ENCODE assay signal across 8 cellular contexts in the genomic region with DNA sequence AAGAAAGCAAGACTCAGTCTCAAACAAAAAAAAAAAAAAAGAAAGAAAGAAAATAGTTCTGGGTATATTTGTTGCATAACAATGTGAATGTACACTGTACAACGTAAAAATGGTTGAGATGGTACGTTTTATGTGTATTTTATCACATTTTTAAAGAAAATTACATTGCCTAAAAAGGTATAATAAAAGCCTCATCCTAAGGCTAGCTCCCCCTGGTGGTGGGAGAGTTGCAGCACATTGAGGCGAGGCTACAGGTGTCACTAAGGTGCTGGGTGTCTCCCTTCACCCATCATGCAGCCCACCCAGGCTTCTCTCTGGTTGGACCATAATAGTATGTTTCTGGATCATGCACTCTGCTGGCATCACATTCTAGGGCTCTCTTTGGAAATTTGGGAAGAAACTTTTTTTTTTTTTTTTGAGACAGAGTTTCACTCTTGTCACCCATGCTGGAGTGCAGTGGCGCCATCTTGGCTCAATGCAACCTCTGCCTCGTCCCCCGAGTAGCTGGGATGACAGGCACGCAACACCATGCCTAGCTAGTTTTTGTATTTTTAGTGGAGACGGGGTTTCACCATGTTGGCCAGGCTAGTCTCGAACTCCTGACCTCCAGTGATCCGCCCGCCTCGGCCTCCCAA. TPM values are rescaled to one million over a fixed set of nuclear protein-coding genes. Genes with fewer than 3 reads are reported as not detected.
DNase-seq lines count a peak whose midpoint lies in the region; ATAC-seq, FAIRE-seq and TF ChIP-seq lines count a peak whose summit lies in the region.

No MANE protein-coding gene starts in this region.

- CTCF ChIA-PET in AG04450 (lab: Charles Lee) = interaction anchor here (0.6 to 2.6 kb wide), 24 partner anchors 8 to 297 kb away, joined by 3 to 16 read pairs (median 4); partner anchors contain the start of gene INTS14
- CTCF ChIA-PET in PC-3 (lab: Charles Lee) = interaction anchor here (0.7 kb wide), 1 partner anchor 12 kb away, joined by 10 read pairs; the partner anchor contains the start of gene RAB11A

- no peaks in the 10 kb centered on the region for H4K20me1 ChIP-seq in PC-3 (ENCODE audit: low read length)

- no peaks in the 10 kb centered on the region for H3K27me3 Mint-ChIP-seq in activated T-cell treated with anti-CD3 and anti-CD28 coated beads, Interleukin-2, amount 50 U/mL, for 72 hours (ENCODE audit: low read depth)

- no peaks in the 10 kb centered on the region for H3K36me3 Mint-ChIP-seq in activated T-cell treated with anti-CD3 and anti-CD28 coated beads, Interleukin-2, amount 50 U/mL, for 72 hours (ENCODE audit: insufficient read depth in 2 of 2)

- FAIRE-seq in GM12891 (lab: Jason Lieb, UNC) = peak; percentile 54

- H3K27me3 ChIP-seq in AG04450 (ENCODE audit: control insufficient read depth, insufficient read depth, low read length) (peaks cover 7% of the 10 kb centered on the region), PC-3 (ENCODE audit: low read length) (no peaks in the 10 kb centered on the region), gastroesophageal sphincter (no peaks in the 10 kb centered on the region), psoas muscle (ENCODE audit: insufficient read depth in 3 of 3, low read length in 2 of 3) (no peaks in the 10 kb centered on the region)

- no peak overlapping the region for H3K27ac ChIP-seq in AG04450 (ENCODE audit: low read depth, low read length)
- no peak overlapping the region for H3K27ac ChIP-seq in PC-3 (ENCODE audit: low read length)
- H3K27ac ChIP-seq in gastroesophageal sphincter = no peak overlapping the region
- H3K27ac ChIP-seq in psoas muscle = peak overlapping the region; percentile 89

- POLR2A ChIA-PET in AG04450 (lab: Yijun Ruan, JAX) (interaction anchor here (0.7 kb wide), 1 partner anchor 224 kb away, joined by 4 read pairs; no protein-coding TSS in a partner anchor), PC-3 (lab: Charles Lee; ENCODE audit: unreplicated experiment) (no interaction called here)

- H3K9ac ChIP-seq in PC-3 (ENCODE audit: low read length) = no peak overlapping the region

- ATAC-seq in PC-3 = peak; percentile 35; the same call in 1 of the 2 replicates
- ATAC-seq in activated T-cell treated with anti-CD3 and anti-CD28 coated beads, Interleukin-2, amount 50 U/mL, for 72 hours (replicated peaks in 1 of 2) = peak; percentile 80
- no peak for ATAC-seq in gastroesophageal sphincter
- peak in 3 of 4 donors; percentile 54 to 69 (median 64) for ATAC-seq in psoas muscle

- no peaks in the 10 kb centered on the region for H3F3A ChIP-seq in PC-3 (ENCODE audit: low read length, unreplicated experiment)

- no peak overlapping the region for H3K4me3 Mint-ChIP-seq in activated T-cell treated with anti-CD3 and anti-CD28 coated beads, Interleukin-2, amount 50 U/mL, for 72 hours

- H3K79me2 ChIP-seq in PC-3 (ENCODE audit: low read length) = no peaks in the 10 kb centered on the region

- H3K4me3 ChIP-seq in AG04450 (ENCODE audit: low read depth, low read length) = no peak overlapping the region
- H3K4me3 ChIP-seq in PC-3 (ENCODE audit: low read length) = no peak overlapping the region
- no peak overlapping the region for H3K4me3 ChIP-seq in gastroesophageal sphincter
- H3K4me3 ChIP-seq in psoas muscle = no peak overlapping the region

- no peak overlapping the region for H2AFZ ChIP-seq in PC-3 (ENCODE audit: low read length)

- TF ChIP-seq EP300 in gastroesophageal sphincter (IDR thresholded peaks at IDR 0.05) = no peak

- TF ChIP-seq POLR2A in GM12891 (IDR thresholded peaks at IDR 0.05; ENCODE audit: low read depth, low read length) = no peak
- no peak for TF ChIP-seq POLR2A in gastroesophageal sphincter (IDR thresholded peaks at IDR 0.05)

- H3K9me3 ChIP-seq in AG04450 (ENCODE audit: control insufficient read depth, insufficient read depth, low read length) (no peaks in the 10 kb centered on the region), PC-3 (ENCODE audit: low read length) (no peaks in the 10 kb centered on the region), gastroesophageal sphincter (no peaks in the 10 kb centered on the region), psoas muscle (no peaks in the 10 kb centered on the region)

- BruUV-seq in PC-3 (replicated peaks; lab: Mats Ljungman, UMichigan) = no TSS peak

- peak; percentile 86 for TF ChIP-seq CTCF in AG04450 (IDR thresholded peaks at IDR 0.05; ENCODE audit: low read depth, low read length)
- TF ChIP-seq CTCF in PC-3 (conservative IDR thresholded peaks at IDR 0.05; ENCODE audit: low read depth, low read length) = peak; percentile 81
- peak; percentile 61 to 88 (median 73) for TF ChIP-seq CTCF in gastroesophageal sphincter (IDR thresholded peaks at IDR 0.05)
- peak; percentile 64 for TF ChIP-seq CTCF in psoas muscle (IDR thresholded peaks at IDR 0.05)

- peaks cover 15% of the 10 kb centered on the region for H3K4me1 Mint-ChIP-seq in activated T-cell treated with anti-CD3 and anti-CD28 coated beads, Interleukin-2, amount 50 U/mL, for 72 hours (ENCODE audit: low read depth)

- H3K36me3 ChIP-seq in PC-3 (ENCODE audit: low read depth, low read length) = no peaks in the 10 kb centered on the region
- no peaks in the 10 kb centered on the region for H3K36me3 ChIP-seq in gastroesophageal sphincter
- H3K36me3 ChIP-seq in psoas muscle (ENCODE audit: insufficient read depth in 1 of 2, low read depth in 1 of 2) = no peaks in the 10 kb centered on the region

- whole genome bisulfite sequencing in gastroesophageal sphincter (ENCODE audit: low coverage in 1 of 2), 2 donors = 56 to 57% methylated on average over 6 to 7 of the region's 12 CpGs
- WGBS in psoas muscle, 3 donors = 64 to 74% (median 72%) methylated on average over 12 of the region's 12 CpGs

- H3K9me3 Mint-ChIP-seq in activated T-cell treated with anti-CD3 and anti-CD28 coated beads, Interleukin-2, amount 50 U/mL, for 72 hours = no peaks in the 10 kb centered on the region

- no peak for DNase-seq in AG04450 (ENCODE audit: low read depth, low spot score)
- no peak for DNase-seq in GM12891 (ENCODE audit: insufficient read length, low spot score)
- peak; percentile 71 for DNase-seq in PC-3
- DNase-seq in activated T-cell treated with anti-CD3 and anti-CD28 coated beads, Interleukin-2, amount 50 U/mL, for 72 hours = peak; percentile 84
- peak; percentile 56 to 68 for DNase-seq in psoas muscle
- no peak for DNase-seq in NCI-H2107 treated with DMSO at 0.1 percent for 48 hours (lab: John Stamatoyannopoulos, UW; ENCODE audit: unreplicated experiment)
- no peak for DNase-seq in kidney glomerular epithelial cell (lab: John Stamatoyannopoulos, UW)

- no peaks in the 10 kb centered on the region for H3K9me2 ChIP-seq in PC-3 (replicated peaks; ENCODE audit: low read length)

- H3K4me1 ChIP-seq in PC-3 (ENCODE audit: insufficient read depth, low read length) (peaks cover 9% of the 10 kb centered on the region; the same call in 1 of the 2 replicates), gastroesophageal sphincter (no peaks in the 10 kb centered on the region), psoas muscle (peaks cover 16% of the 10 kb centered on the region)

- no peak overlapping the region for H3K4me2 ChIP-seq in PC-3 (ENCODE audit: low read length)

- no peak overlapping the region for H3K27ac Mint-ChIP-seq in activated T-cell treated with anti-CD3 and anti-CD28 coated beads, Interleukin-2, amount 50 U/mL, for 72 hours

- intact Hi-C loops in PC-3 (cut with micrococcal nuclease) = no loop called here
- intact Hi-C loops in psoas muscle (cut with DNase I) = loop anchor here in 1 of 2 donors (2.0 kb wide), 1 partner anchor 24 kb away; no protein-coding TSS in a partner anchor

TF ChIP-seq in GM12891, 5 proteins besides CTCF, POLR2A, EP300 and RAD21:
- no peak for TF ChIP-seq PAX5 (IDR thresholded peaks at IDR 0.05; ENCODE audit: insufficient read depth, low read length, severe bottlenecking)
- TF ChIP-seq POU2F2 (IDR thresholded peaks at IDR 0.05; ENCODE audit: low read depth, low read length) = no peak
- TF ChIP-seq TAF1 (IDR thresholded peaks at IDR 0.05; ENCODE audit: low read depth, low read length) = no peak
- TF ChIP-seq POLR2AphosphoS5 (IDR thresholded peaks at IDR 0.05; ENCODE audit: low read depth, low read length) = no peak
- TF ChIP-seq SPI1 (IDR thresholded peaks at IDR 0.05; ENCODE audit: low read depth, low read length) = no peak

RNA-seq across cellular contexts. Expression of gene RAB11A, which starts 12.4 kb away (rescaled TPM):
- 315 and 399 TPM in 2 replicates for polyA plus RNA-seq in AG04450 (2011; rRNA removed)
- 74.9 and 130 TPM in 2 replicates for polyA minus RNA-seq in AG04450 (2011; rRNA and poly(A)+ RNA removed)
- polyA plus RNA-seq in GM12891 (2012; ENCODE audit: low read depth, missing spikeins) = 250 TPM
- 123 and 171 TPM in 2 replicates for total RNA-seq in PC-3 (2014; rRNA removed)
- 100 to 1,000 TPM; 137 to 145 TPM for total RNA-seq in activated T-cell treated with anti-CD3 and anti-CD28 coated beads, Interleukin-2, amount 50 U/mL, for 72 hours
- 100 to 1,000 TPM; 120 to 257 (median 135) TPM for total RNA-seq in gastroesophageal sphincter
- 100 to 1,000 TPM in 2 of 4 donors, 10 to 100 TPM in 2; 89.5 to 152 (median 105) TPM for total RNA-seq in psoas muscle
- polyA plus RNA-seq in psoas muscle = 100 to 1,000 TPM; 115 to 152 (median 150) TPM

Comparison
In these comparisons a context has a peak if more than half of its experiments do, and no peak if none do; other contexts are left out.
1. DNase-seq: peak in PC-3 (single experiment), activated T-cell treated with anti-CD3 and anti-CD28 coated beads, Interleukin-2, amount 50 U/mL, for 72 hours (2 of 2) and psoas muscle (2 of 2); none in AG04450 (single experiment), GM12891 (single experiment), NCI-H2107 treated with DMSO at 0.1 percent for 48 hours (single experiment) and kidney glomerular epithelial cell (single experiment).
2. Peak in every context shown above with its lines, with median percentiles within 50 percentile points of each other: CTCF ChIP-seq.